10 cellular contexts compared by ENCODE assay signal in genomic region chr6:167700199-167700598, GRCh38.
DNase-seq lines count a peak whose midpoint lies in the region; ATAC-seq and TF ChIP-seq lines count a peak whose summit lies in the region.
"Had no signal": no experiment of that assay in that cellular context is flagged by ENCODE, and none has a peak within 500 bp of the region (broad histone marks: within the 10 kb centered on the region; RNA-seq: fewer than 3 reads in every experiment).

No MANE protein-coding gene starts in this region.

- H3K4me3 ChIP-seq in right atrium auricular region (no peak overlapping the region), breast epithelium (no peak overlapping the region), mesodermal cell (ENCODE audit: extremely low read depth, insufficient read depth, low read length, poor library complexity, severe bottlenecking) (no peak overlapping the region), uterus (no peak overlapping the region)

- DNase-seq in right atrium auricular region (ENCODE audit: low spot score) (no peak), left cardiac atrium (no peak), breast epithelium (ENCODE audit: low spot score in 2 of 2) (no peak), uterus (no peak), immature natural killer cell (no peak), NCI-H2171 (lab: John Stamatoyannopoulos, UW) (no peak)
- DNase-seq: NCI-H2081 had no signal

- H3K27me3 ChIP-seq in right atrium auricular region (no peaks in the 10 kb centered on the region), breast epithelium (no peaks in the 10 kb centered on the region), uterus (no peaks in the 10 kb centered on the region)

- peak overlapping the region in 2 of 5 donors; percentile 61 to 79 for H3K4me3 Mint-ChIP-seq in immature natural killer cell

- H3K9me3 ChIP-seq in right atrium auricular region, result no peaks in the 10 kb centered on the region
- no peaks in the 10 kb centered on the region for H3K9me3 ChIP-seq in breast epithelium
- H3K9me3 ChIP-seq in mesodermal cell (ENCODE audit: control insufficient read depth, low read length), result no peaks in the 10 kb centered on the region
- H3K9me3 ChIP-seq in uterus, result no peaks in the 10 kb centered on the region

- H3K4me1 Mint-ChIP-seq in immature natural killer cell, result peaks cover 16 to 20% of the 10 kb centered on the region in 2 donors

- H3K36me3 Mint-ChIP-seq in immature natural killer cell, result no peaks in the 10 kb centered on the region
- H3K36me3 Mint-ChIP-seq: CD8-positive, alpha-beta T cell had no signal

- TF ChIP-seq CTCF in right atrium auricular region (IDR thresholded peaks at IDR 0.05) (no peak), breast epithelium (IDR thresholded peaks at IDR 0.05) (no peak), uterus (IDR thresholded peaks at IDR 0.05) (no peak)

- no peak for TF ChIP-seq POLR2A in breast epithelium (IDR thresholded peaks at IDR 0.05)
- no peak for TF ChIP-seq POLR2A in uterus (IDR thresholded peaks at IDR 0.05)

- H3K4me1 ChIP-seq in right atrium auricular region, result peaks cover 0 to 19% of the 10 kb centered on the region in 2 donors
- H3K4me1 ChIP-seq in breast epithelium, result no peaks in the 10 kb centered on the region
- peaks cover 18% of the 10 kb centered on the region for H3K4me1 ChIP-seq in mesodermal cell (ENCODE audit: control insufficient read depth, insufficient read depth, low read length, poor library complexity, severe bottlenecking)
- no peaks in the 10 kb centered on the region for H3K4me1 ChIP-seq in uterus

- peaks cover 3 to 31% (median 19%) of the 10 kb centered on the region in 3 donors for H3K27me3 Mint-ChIP-seq in immature natural killer cell (ENCODE audit: low read depth in 3 of 3)

- no peaks in the 10 kb centered on the region for H3K36me3 ChIP-seq in right atrium auricular region
- H3K36me3 ChIP-seq in breast epithelium, result no peaks in the 10 kb centered on the region
- H3K36me3 ChIP-seq in mesodermal cell (ENCODE audit: control insufficient read depth, insufficient read depth, low read length), result no peaks in the 10 kb centered on the region
- H3K36me3 ChIP-seq in uterus, result no peaks in the 10 kb centered on the region

- intact Hi-C loops in left cardiac atrium (cut with DNase I) (no loop called here), breast epithelium (cut with DNase I; ENCODE audit: low total_unique reads) (no loop called here), uterus (cut with DNase I; ENCODE audit: low total_unique reads) (no loop called here)

- ATAC-seq in left cardiac atrium (no peak), HG03460 (IDR thresholded peaks at IDR 0.05; ENCODE audit: unreplicated experiment) (no peak)

- H3K27ac Mint-ChIP-seq in immature natural killer cell, result no peak overlapping the region

- H3K27ac ChIP-seq in right atrium auricular region (peak overlapping the region; percentile 77 to 82), breast epithelium (peak overlapping the region; percentile 55 to 74), mesodermal cell (ENCODE audit: low read depth, low read length, severe bottlenecking) (peak overlapping the region; percentile 86), uterus (peak overlapping the region; percentile 73 to 86)

- WGBS in mesodermal cell (ENCODE audit: insufficient coverage in 2 of 2), 2 experiments, result 75 to 94% methylated on average over 2 to 8 of the region's 8 CpGs

- H3K9me3 Mint-ChIP-seq in immature natural killer cell, result peaks cover 0 to 4% (median 0%) of the 10 kb centered on the region in 6 donors
- H3K9me3 Mint-ChIP-seq: CD8-positive, alpha-beta T cell had no signal
